ENCODE assay signal across 24 cellular contexts in the genomic region with DNA sequence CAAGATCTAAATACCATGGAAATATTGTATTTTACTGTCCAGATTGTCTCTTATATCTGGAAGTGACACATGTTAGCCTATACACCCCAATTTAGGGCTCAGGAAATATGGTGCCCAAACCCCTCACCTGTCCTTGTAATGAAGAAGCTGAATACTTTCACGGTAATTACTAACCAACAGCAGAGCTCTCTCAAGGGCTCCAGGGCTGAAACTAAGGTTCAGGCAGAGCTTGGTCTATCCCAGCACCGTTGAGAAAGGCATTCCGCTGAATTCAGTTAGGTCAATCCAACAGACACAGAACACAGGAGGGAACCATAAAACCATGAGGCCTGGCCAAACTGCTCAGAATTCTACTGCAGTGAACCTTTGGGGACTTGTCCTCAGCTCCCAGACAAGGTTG.
"Had no signal": no experiment of that assay in that cellular context is flagged by ENCODE, and none has a peak within 500 bp of the region (broad histone marks: within the 10 kb centered on the region; RNA-seq: fewer than 3 reads in every experiment).

No MANE protein-coding gene starts in this region.

- ATAC-seq: left colon; left lung; naive thymus-derived CD8-positive, alpha-beta T cell; right lobe of liver; stimulated activated naive CD8-positive, alpha-beta T cell treated with anti-CD3 and anti-CD28 coated beads, Interleukin-15, amount 100 ng/mL, for 72 hours had no signal

- H3K9me3 Mint-ChIP-seq: immature natural killer cell; naive thymus-derived CD8-positive, alpha-beta T cell; nephron; neural progenitor cell; stimulated activated naive CD8-positive, alpha-beta T cell treated with anti-CD3 and anti-CD28 coated beads, Interleukin-15, amount 100 ng/mL, for 72 hours; type B pancreatic cell had no signal

- H3K9ac ChIP-seq: neural progenitor cell had no signal

- H2AFZ ChIP-seq: neural progenitor cell had no signal

- H3K4me3 Mint-ChIP-seq: immature natural killer cell; naive thymus-derived CD8-positive, alpha-beta T cell; nephron; neural progenitor cell; stimulated activated naive CD8-positive, alpha-beta T cell treated with anti-CD3 and anti-CD28 coated beads, Interleukin-15, amount 100 ng/mL, for 72 hours; type B pancreatic cell had no signal

- H3K27me3 Mint-ChIP-seq: naive thymus-derived CD8-positive, alpha-beta T cell; progenitor cell of endocrine pancreas; stimulated activated naive CD8-positive, alpha-beta T cell treated with anti-CD3 and anti-CD28 coated beads, Interleukin-15, amount 100 ng/mL, for 72 hours; type B pancreatic cell had no signal

- H3K4me1 ChIP-seq: uterus had no signal

- DNase-seq: hippocampal formation; immature natural killer cell; left colon; naive thymus-derived CD8-positive, alpha-beta T cell; occipital lobe; stimulated activated CD4-positive, alpha-beta T cell treated with anti-CD3 and anti-CD28 coated beads, Interleukin-1b, Interleukin-23, amount 100 ng/mL, for 48 hours; stimulated activated CD4-positive, alpha-beta T cell treated with anti-CD3 and anti-CD28 coated beads, Interleukin-2, amount 100 ng/mL, for 48 hours; stimulated activated CD4-positive, alpha-beta T cell treated with anti-CD3 and anti-CD28 coated beads, Interleukin-4, amount 100 ng/mL, for 4 hours; stimulated activated CD8-positive, alpha-beta memory T cell treated with anti-CD3 and anti-CD28 coated beads, Interleukin-4, amount 100 ng/mL, for 48 hours; stimulated activated naive CD4-positive, alpha-beta T cell; stimulated activated naive CD8-positive, alpha-beta T cell treated with anti-CD3 and anti-CD28 coated beads, Interleukin-15, amount 100 ng/mL, for 72 hours; uterus had no signal

- H3K27ac ChIP-seq: left lung, neural progenitor cell, neutrophil, ovary, right atrium auricular region, tibial nerve, uterus had no signal

- H3K4me2 ChIP-seq: neural progenitor cell, smooth muscle cell had no signal

- H3K27ac Mint-ChIP-seq: immature natural killer cell; naive thymus-derived CD8-positive, alpha-beta T cell; nephron; neural progenitor cell; progenitor cell of endocrine pancreas; stimulated activated naive CD8-positive, alpha-beta T cell treated with anti-CD3 and anti-CD28 coated beads, Interleukin-15, amount 100 ng/mL, for 72 hours; type B pancreatic cell had no signal

- H3K36me3 ChIP-seq: neural progenitor cell, neutrophil, ovary, uterus had no signal

- H3K4me1 Mint-ChIP-seq: immature natural killer cell had no signal

- H3K9me3 ChIP-seq: left lung, neutrophil, ovary, right atrium auricular region, right lobe of liver, tibial nerve, uterus had no signal

- H3K4me3 ChIP-seq: left lung, lung, neural progenitor cell, ovary, right atrium auricular region, right lobe of liver, smooth muscle cell, tibial nerve, uterus had no signal

- H3K27me3 ChIP-seq: left lung, neural progenitor cell, neutrophil, ovary, right atrium auricular region, right lobe of liver, tibial nerve, uterus had no signal
